ENCODE assay signal across 8 cellular contexts in genomic region chr1:205749094-205749825, GRCh38.
DNase-seq lines count a peak whose midpoint lies in the region; ATAC-seq lines count a peak whose summit lies in the region.

No MANE protein-coding gene starts in this region.

- no peaks in the 10 kb centered on the region for H3K9me3 ChIP-seq in SK-N-MC (ENCODE audit: low read depth, low read length)

- H3K9ac ChIP-seq in SK-N-MC (ENCODE audit: insufficient read length) = peak overlapping the region; percentile 95

- peak overlapping the region; percentile 95 for H3K27ac ChIP-seq in SK-N-MC

- DNase-seq in NCI-H1092 (lab: John Stamatoyannopoulos, UW) (peak; percentile 84), SK-N-MC (ENCODE audit: low read depth, low spot score) (peak; percentile 53), globus pallidus (ENCODE audit: low spot score) (peak; percentile 95), nucleus accumbens (lab: John Stamatoyannopoulos, UW) (peak; percentile 38 to 97 (median 88)), superior temporal gyrus (ENCODE audit: extremely low spot score) (peak; percentile 88)
- peak; percentile 97 for DNase-seq in activated naive CD4-positive, alpha-beta T cell treated with anti-CD3 and anti-CD28 coated beads, Interleukin-2, amount 50 U/mL, for 16 hours

- H3K36me3 ChIP-seq in SK-N-MC (ENCODE audit: insufficient read depth, low read length) = peaks cover 44% of the 10 kb centered on the region

- ATAC-seq in HG02610 (IDR thresholded peaks at IDR 0.05; ENCODE audit: unreplicated experiment) = peak; percentile 74

- peak overlapping the region; percentile 99 for H3K4me3 ChIP-seq in GM08714 (ENCODE audit: low read length)
- H3K4me3 ChIP-seq in SK-N-MC = peak overlapping the region; percentile 98

Comparison
In these comparisons a context has a peak if more than half of its experiments do, and no peak if none do; other contexts are left out.
1. Peak in every context shown above with its lines: DNase-seq, ATAC-seq, H3K4me3 ChIP-seq and H3K27ac ChIP-seq.